ENCODE assay signal across 8 cellular contexts in genomic region chr10:18658992-18659783, GRCh38. TPM values are rescaled to one million over a fixed set of nuclear protein-coding genes. Genes with fewer than 3 reads are reported as not detected.
A peak's percentile ranks its signal among the peaks of the same experiment; 100 is the strongest.
DNase-seq lines count a peak whose midpoint lies in the region; ATAC-seq, FAIRE-seq and TF ChIP-seq lines count a peak whose summit lies in the region.

ARL5B (plus strand) TSS chr10:18659431; CDS start chr10:18659638, 207 bp downstream.

- no peaks in the 10 kb centered on the region for H3K9me3 Mint-ChIP-seq in Caco-2 (ENCODE audit: unreplicated experiment)

- no TSS peak for BruUV-seq in Caco-2 (replicated peaks; lab: Mats Ljungman, UMichigan)

- intact Hi-C loops in Caco-2 (cut with micrococcal nuclease; ENCODE audit: unreplicated experiment), result loop anchor here (1.0 kb wide), 5 partner anchors 8 to 49 kb away; partner anchors contain the start of gene NSUN6

- ATAC-seq in GM21381 (IDR thresholded peaks at IDR 0.05; ENCODE audit: unreplicated experiment), result peak; percentile 90

- H3K9ac ChIP-seq in NT2/D1 (ENCODE audit: insufficient read length, low read depth), result peak within 1 kb of the TSS; percentile 94

- no peak for TF ChIP-seq CTCF in Caco-2 (IDR thresholded peaks at IDR 0.05; ENCODE audit: insufficient read depth in 1 of 2, low read depth in 1 of 2, low read length in 1 of 2, severe bottlenecking in 1 of 2, unreplicated experiment in 1 of 2)

- H3K36me3 ChIP-seq in Caco-2 (ENCODE audit: control insufficient read depth, insufficient read depth, low read length), result no peaks in the 10 kb centered on the region; the same call in 1 of the 2 replicates
- H3K36me3 ChIP-seq in NT2/D1 (ENCODE audit: insufficient read depth, insufficient read length, low read length), result no peaks in the 10 kb centered on the region
- H3K36me3 ChIP-seq in mesodermal cell (ENCODE audit: control insufficient read depth, insufficient read depth, low read length), result peaks cover 23% of the 10 kb centered on the region

- peak within 1 kb of the TSS; percentile 98 for H3K27ac Mint-ChIP-seq in Caco-2 (ENCODE audit: unreplicated experiment)

- H3K36me3 Mint-ChIP-seq in Caco-2 (ENCODE audit: insufficient read depth, unreplicated experiment), result peaks cover 41% of the 10 kb centered on the region

- FAIRE-seq in endometrium (lab: Jason Lieb, UNC), result peak; percentile 79

- no peaks in the 10 kb centered on the region for H3K9me3 ChIP-seq in Caco-2
- H3K9me3 ChIP-seq in NT2/D1 (ENCODE audit: insufficient read depth, low read length), result no peaks in the 10 kb centered on the region
- no peaks in the 10 kb centered on the region for H3K9me3 ChIP-seq in mesodermal cell (ENCODE audit: control insufficient read depth, low read length)

- H3K27me3 ChIP-seq in Caco-2 (replicated peaks; ENCODE audit: control insufficient read depth, insufficient read depth, low read length) (no peaks in the 10 kb centered on the region), NT2/D1 (ENCODE audit: insufficient read depth, insufficient read length) (no peaks in the 10 kb centered on the region)

- peak within 1 kb of the TSS; percentile 82 for H3K4me3 ChIP-seq in Caco-2 (ENCODE audit: low read depth, low read length)
- H3K4me3 ChIP-seq in NT2/D1 (ENCODE audit: insufficient read length, low read depth), result peak within 1 kb of the TSS; percentile 90
- H3K4me3 ChIP-seq in mesodermal cell (ENCODE audit: extremely low read depth, insufficient read depth, low read length, poor library complexity, severe bottlenecking), result peak within 1 kb of the TSS; percentile 94

- peaks cover 13% of the 10 kb centered on the region for H3K4me1 Mint-ChIP-seq in Caco-2 (ENCODE audit: low read depth, unreplicated experiment)

- DNase-seq in Caco-2, result peak; percentile 97 to 99
- DNase-seq in HUDEP-2 (lab: John Stamatoyannopoulos, UW; ENCODE audit: unreplicated experiment in 76 of 76), result peak in 75 of 76 experiments; percentile 18 to 96 (median 89)
- DNase-seq in NT2/D1 (ENCODE audit: low read depth, low spot score), result peak; percentile 89
- DNase-seq in activated CD8-positive, alpha-beta memory T cell treated with anti-CD3 and anti-CD28 coated beads, Interleukin-2, amount 50 U/mL, for 4 hours, result peak; percentile 96
- DNase-seq in stimulated activated CD8-positive, alpha-beta memory T cell treated with anti-CD3 and anti-CD28 coated beads, Interleukin-15, amount 100 ng/mL, for 4 hours (ENCODE audit: low read depth in 2 of 2), result peak; percentile 95

- H3K27me3 Mint-ChIP-seq in Caco-2 (ENCODE audit: insufficient read depth, unreplicated experiment), result no peaks in the 10 kb centered on the region

- peak within 1 kb of the TSS; percentile 97 for H3K27ac ChIP-seq in mesodermal cell (ENCODE audit: low read depth, low read length, severe bottlenecking)

- H3K4me1 ChIP-seq in Caco-2 (peaks cover 24% of the 10 kb centered on the region), NT2/D1 (ENCODE audit: insufficient read depth, insufficient read length) (no peaks in the 10 kb centered on the region), mesodermal cell (ENCODE audit: control insufficient read depth, insufficient read depth, low read length, poor library complexity, severe bottlenecking) (no peaks in the 10 kb centered on the region)

- POLR2A ChIA-PET in Caco-2 (lab: Charles Lee), result interaction anchor here (0.6 to 1.0 kb wide), 23 partner anchors 9 to 1006 kb away, joined by 3 to 13 read pairs (median 5); no protein-coding TSS in a partner anchor

- CTCF ChIA-PET in Caco-2 (lab: Charles Lee), result interaction anchor here (0.6 kb wide), 2 partner anchors 287 to 868 kb away, joined by 4 to 5 read pairs; no protein-coding TSS in a partner anchor

- peak within 1 kb of the TSS; percentile 98 for H3K4me3 Mint-ChIP-seq in Caco-2 (ENCODE audit: unreplicated experiment)

- WGBS in mesodermal cell (ENCODE audit: insufficient coverage in 2 of 2), 2 experiments, result 0 to 1% methylated on average over 46 to 49 of the region's 73 CpGs

RNA-seq across cellular contexts. Expression of gene ARL5B, which starts in this region (rescaled TPM):
- 61.7 and 65.0 TPM in 2 replicates for total RNA-seq in Caco-2 (2022)
- polyA plus RNA-seq in mesodermal cell (2013, experiment 1 of 2), result 45.2 TPM
- polyA plus RNA-seq in mesodermal cell (2013, experiment 2 of 2), result 49.3 TPM

Comparison
In these comparisons a context has a peak if more than half of its experiments do, and no peak if none do; other contexts are left out.
1. Peak in every context shown above with its lines: DNase-seq, ATAC-seq, H3K4me3 ChIP-seq and H3K27ac ChIP-seq.